Comparison of ENCODE assay signal across 20 cellular contexts in the genomic region with DNA sequence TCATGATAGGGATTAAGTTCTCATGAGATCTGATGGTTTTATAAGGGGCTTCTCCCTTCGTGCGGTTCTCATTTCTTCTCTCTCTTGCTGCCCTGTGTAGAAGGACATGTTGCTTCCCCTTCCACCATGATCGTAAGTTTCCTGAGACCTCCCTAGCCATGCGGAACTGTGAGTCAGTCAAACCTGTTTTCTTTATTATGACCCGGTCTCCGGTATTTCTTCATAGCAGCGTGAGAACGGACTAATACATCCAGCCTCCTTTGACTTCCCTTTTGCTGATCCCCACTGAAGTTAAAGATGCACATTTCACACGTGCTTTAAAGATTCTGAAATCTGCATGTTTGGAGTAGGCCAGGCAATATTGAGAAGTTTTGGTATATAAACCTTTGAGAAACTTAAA.
DNase-seq lines count a peak whose midpoint lies in the region; ATAC-seq, FAIRE-seq and TF ChIP-seq lines count a peak whose summit lies in the region.
"Had no signal": no experiment of that assay in that cellular context is flagged by ENCODE, and none has a peak within 500 bp of the region (broad histone marks: within the 10 kb centered on the region; RNA-seq: fewer than 3 reads in every experiment).

No MANE protein-coding gene starts in this region.

- peaks cover 0 to 1% (median 1%) of the 10 kb centered on the region in 3 donors for H3K27me3 Mint-ChIP-seq in CD14-positive monocyte (ENCODE audit: low read depth in 3 of 3)
- H3K27me3 Mint-ChIP-seq: B cell; CD4-positive, alpha-beta T cell had no signal

- H3K27me3 ChIP-seq in MG63, result no peaks in the 10 kb centered on the region

- DNase-seq in CD14-positive monocyte (ENCODE audit: low spot score), result peak; percentile 74
- DNase-seq in NB4 (ENCODE audit: low read depth), result peak; percentile 61
- DNase-seq in choroid plexus epithelial cell (ENCODE audit: low read depth), result peak; percentile 89
- DNase-seq in kidney tubule cell (ENCODE audit: low spot score), result peak; percentile 64
- DNase-seq in RKO (ENCODE audit: low spot score), result no peak
- DNase-seq in GM12891 (ENCODE audit: insufficient read length, low spot score), result no peak
- DNase-seq in MG63, result no peak
- DNase-seq: 8988T; Caco-2; CD4-positive, alpha-beta T cell; EL; NCI-H1105; NCI-H1694; NCI-H510A treated with DMSO at 0.1 percent for 48 hours; NCI-H82; SJCRH30 had no signal

- H3K9me3 Mint-ChIP-seq in CD14-positive monocyte, result peaks cover 5 to 18% (median 11%) of the 10 kb centered on the region in 7 donors

- peaks cover 0 to 4% of the 10 kb centered on the region in 2 donors for H3K36me3 Mint-ChIP-seq in CD14-positive monocyte

- no peaks in the 10 kb centered on the region for H3K9me3 ChIP-seq in MG63
- H3K9me3 ChIP-seq: Caco-2, SJCRH30 had no signal

- FAIRE-seq in GM12891 (lab: Jason Lieb, UNC), result no peak
- FAIRE-seq: GM12878, H1 had no signal

- TF ChIP-seq CTCF in CD14-positive monocyte (IDR thresholded peaks at IDR 0.05) (no peak), NB4 (IDR thresholded peaks at IDR 0.05; ENCODE audit: low read depth, low read length) (no peak), choroid plexus epithelial cell (conservative IDR thresholded peaks at IDR 0.05; ENCODE audit: low read depth, low read length) (no peak)

- H3K4me3 Mint-ChIP-seq in CD14-positive monocyte, result no peak overlapping the region
- H3K4me3 Mint-ChIP-seq: B cell; CD4-positive, alpha-beta T cell had no signal

- H3K27ac Mint-ChIP-seq in CD14-positive monocyte, result peak overlapping the region; percentile 92 to 97 (median 94)
- H3K27ac Mint-ChIP-seq: B cell; CD4-positive, alpha-beta T cell had no signal

- no peaks in the 10 kb centered on the region for H3K36me3 ChIP-seq in MG63
- H3K36me3 ChIP-seq: SJCRH30 had no signal

- intact Hi-C loops in CD14-positive monocyte (cut with micrococcal nuclease), result no loop called here

- TF ChIP-seq POLR2A in NB4 (IDR thresholded peaks at IDR 0.05; ENCODE audit: extremely low read depth, insufficient read length) (no peak), GM12891 (IDR thresholded peaks at IDR 0.05; ENCODE audit: low read depth, low read length) (no peak)

- no peak for ATAC-seq in HG03175 (IDR thresholded peaks at IDR 0.05; ENCODE audit: unreplicated experiment)
- ATAC-seq: GM12878 had no signal

- peaks cover 32% of the 10 kb centered on the region for H3K4me1 Mint-ChIP-seq in CD14-positive monocyte

- H3K4me3 ChIP-seq in NB4 (ENCODE audit: low read depth, low read length), result no peak overlapping the region
- no peak overlapping the region for H3K4me3 ChIP-seq in choroid plexus epithelial cell (ENCODE audit: low read depth, low read length)
- no peak overlapping the region for H3K4me3 ChIP-seq in MG63
- H3K4me3 ChIP-seq: GM12878, SJCRH30 had no signal

TF ChIP-seq in GM12891, 5 proteins besides CTCF, POLR2A, EP300 and RAD21:
- TF ChIP-seq POLR2AphosphoS5 (IDR thresholded peaks at IDR 0.05; ENCODE audit: low read depth, low read length) (no peak), PAX5 (IDR thresholded peaks at IDR 0.05; ENCODE audit: insufficient read depth, low read length, severe bottlenecking) (no peak), SPI1 (IDR thresholded peaks at IDR 0.05; ENCODE audit: low read depth, low read length) (no peak), TAF1 (IDR thresholded peaks at IDR 0.05; ENCODE audit: low read depth, low read length) (no peak), POU2F2 (IDR thresholded peaks at IDR 0.05; ENCODE audit: low read depth, low read length) (no peak)

Comparison
In these comparisons a context has a peak if more than half of its experiments do, and no peak if none do; other contexts are left out.
1. DNase-seq: peak in CD14-positive monocyte (single experiment), NB4 (single experiment), choroid plexus epithelial cell (single experiment) and kidney tubule cell (single experiment); none in RKO (single experiment), GM12891 (single experiment) and MG63 (single experiment).